ENCODE assay signal across 23 cellular contexts in the genomic region with DNA sequence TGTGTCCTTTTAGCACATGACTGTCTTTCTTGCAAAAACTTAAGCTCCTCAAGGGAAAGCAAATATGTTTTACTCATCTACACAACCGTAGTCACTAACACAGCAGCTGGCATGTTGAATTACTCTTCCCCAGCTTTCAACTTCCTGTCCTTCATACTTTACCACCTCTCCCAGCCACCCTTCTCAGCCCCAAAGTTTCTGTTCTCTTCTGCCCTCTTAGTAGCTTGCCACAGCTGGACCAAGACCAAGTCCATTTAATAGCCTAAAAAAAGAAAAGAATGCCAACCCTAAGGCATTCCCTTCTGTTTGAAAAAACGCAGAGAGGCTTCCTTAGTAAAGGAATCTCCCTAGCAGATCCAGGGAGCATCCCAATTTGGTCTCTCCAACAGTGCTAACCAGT. TPM values are rescaled to one million over a fixed set of nuclear protein-coding genes. Genes with fewer than 3 reads are reported as not detected.
"Had no signal": no experiment of that assay in that cellular context is flagged by ENCODE, and none has a peak within 500 bp of the region (broad histone marks: within the 10 kb centered on the region; RNA-seq: fewer than 3 reads in every experiment).

No MANE protein-coding gene starts in this region.

- H3K4me3 ChIP-seq: adrenal gland, body of pancreas, left ventricle myocardium inferior, upper lobe of left lung had no signal

- H3K27ac Mint-ChIP-seq: activated CD8-positive, alpha-beta memory T cell treated with anti-CD3 and anti-CD28 coated beads, Interleukin-2, amount 10 ng/mL, durations not matched to agents 7 days and 5 days; effector memory CD8-positive, alpha-beta T cell; natural killer cell treated with Interleukin-12 subunit alpha and Interleukin-12 subunit beta and Interleukin-15 and Interleukin-18, amount 100 ng/mL, for 72 hours; progenitor cell of endocrine pancreas had no signal

- H3K4me1 Mint-ChIP-seq: activated CD8-positive, alpha-beta memory T cell treated with anti-CD3 and anti-CD28 coated beads, Interleukin-2, amount 10 ng/mL, durations not matched to agents 7 days and 5 days had no signal

- H3K27me3 ChIP-seq: body of pancreas, upper lobe of left lung had no signal

- H3K27me3 Mint-ChIP-seq: effector memory CD8-positive, alpha-beta T cell; progenitor cell of endocrine pancreas had no signal

- H3K4me1 ChIP-seq: adrenal gland, body of pancreas, left ventricle myocardium inferior, upper lobe of left lung had no signal

- H3K36me3 ChIP-seq: adrenal gland, left ventricle myocardium inferior, upper lobe of left lung had no signal

- ATAC-seq: activated CD8-positive, alpha-beta memory T cell treated with anti-CD3 and anti-CD28 coated beads, Interleukin-2, amount 10 ng/mL, durations not matched to agents 7 days and 5 days; body of pancreas; effector memory CD8-positive, alpha-beta T cell; natural killer cell treated with Interleukin-12 subunit alpha and Interleukin-12 subunit beta and Interleukin-15 and Interleukin-18, amount 100 ng/mL, for 72 hours; right cardiac atrium had no signal

- H3K27ac ChIP-seq: adrenal gland, body of pancreas, left ventricle myocardium inferior, upper lobe of left lung, VCaP had no signal

- FAIRE-seq: small intestine had no signal

- H3K9me3 Mint-ChIP-seq: effector memory CD8-positive, alpha-beta T cell; natural killer cell treated with Interleukin-12 subunit alpha and Interleukin-12 subunit beta and Interleukin-15 and Interleukin-18, amount 100 ng/mL, for 72 hours had no signal

- H3K36me3 Mint-ChIP-seq: activated CD8-positive, alpha-beta memory T cell treated with anti-CD3 and anti-CD28 coated beads, Interleukin-2, amount 10 ng/mL, durations not matched to agents 7 days and 5 days; natural killer cell treated with Interleukin-12 subunit alpha and Interleukin-12 subunit beta and Interleukin-15 and Interleukin-18, amount 100 ng/mL, for 72 hours had no signal

- H3K4me3 Mint-ChIP-seq: activated CD8-positive, alpha-beta memory T cell treated with anti-CD3 and anti-CD28 coated beads, Interleukin-2, amount 10 ng/mL, durations not matched to agents 7 days and 5 days; effector memory CD8-positive, alpha-beta T cell; natural killer cell treated with Interleukin-12 subunit alpha and Interleukin-12 subunit beta and Interleukin-15 and Interleukin-18, amount 100 ng/mL, for 72 hours had no signal

- DNase-seq: activated CD4-positive, alpha-beta T cell treated with anti-CD3 and anti-CD28 coated beads for 1 hour; activated CD4-positive, alpha-beta T cell treated with anti-CD3 and anti-CD28 coated beads, Interleukin-2, amount 50 U/mL, for 48 hours; activated CD8-positive, alpha-beta memory T cell treated with anti-CD3 and anti-CD28 coated beads, Interleukin-2, amount 10 ng/mL, durations not matched to agents 7 days and 5 days; activated naive CD4-positive, alpha-beta T cell treated with anti-CD3 and anti-CD28 coated beads, Interleukin-2, amount 50 U/mL, for 16 hours; activated T-cell treated with anti-CD3 and anti-CD28 coated beads, Interleukin-2, amount 50 U/mL, for 1 hour; adrenal gland; body of pancreas; dermis blood vessel endothelial cell; effector memory CD8-positive, alpha-beta T cell; glutamatergic neuron; hypothalamus; left ventricle myocardium inferior; mesenchymal stem cell; right cardiac atrium; small intestine; stimulated activated CD4-positive, alpha-beta T cell treated with anti-CD3 and anti-CD28 coated beads, Interleukin-4, amount 100 ng/mL, for 4 hours; stimulated activated CD8-positive, alpha-beta memory T cell treated with anti-CD3 and anti-CD28 coated beads, Interleukin-4, amount 100 ng/mL, for 48 hours; stimulated activated naive CD4-positive, alpha-beta T cell treated with Interleukin-2 at 50 U/mL for 16 hours; upper lobe of left lung had no signal

- H3K9me3 ChIP-seq: adrenal gland, body of pancreas, left ventricle myocardium inferior, upper lobe of left lung had no signal

RNA-seq across cellular contexts. Expression of gene SRPX2, which starts 36.8 kb away (rescaled TPM):
- total RNA-seq: activated CD8-positive, alpha-beta memory T cell treated with anti-CD3 and anti-CD28 coated beads, Interleukin-2, amount 10 ng/mL, durations not matched to agents 7 days and 5 days; natural killer cell treated with Interleukin-12 subunit alpha and Interleukin-12 subunit beta and Interleukin-15 and Interleukin-18, amount 100 ng/mL, for 72 hours; T-helper 1 cell treated with Interleukin-12 subunit alpha and Interleukin-12 subunit beta and Interleukin-4 antibody, amounts not matched to agents 30 ng/mL and 1 ng/mL, for 36 hours had no signal

RNA-seq across cellular contexts. Expression of gene TSPAN6, which starts 44.1 kb away (rescaled TPM):
- total RNA-seq: activated CD8-positive, alpha-beta memory T cell treated with anti-CD3 and anti-CD28 coated beads, Interleukin-2, amount 10 ng/mL, durations not matched to agents 7 days and 5 days; natural killer cell treated with Interleukin-12 subunit alpha and Interleukin-12 subunit beta and Interleukin-15 and Interleukin-18, amount 100 ng/mL, for 72 hours; T-helper 1 cell treated with Interleukin-12 subunit alpha and Interleukin-12 subunit beta and Interleukin-4 antibody, amounts not matched to agents 30 ng/mL and 1 ng/mL, for 36 hours had no signal

RNA-seq across cellular contexts. Expression of gene SYTL4, which starts 51.2 kb away (rescaled TPM):
- total RNA-seq: activated CD8-positive, alpha-beta memory T cell treated with anti-CD3 and anti-CD28 coated beads, Interleukin-2, amount 10 ng/mL, durations not matched to agents 7 days and 5 days; T-helper 1 cell treated with Interleukin-12 subunit alpha and Interleukin-12 subunit beta and Interleukin-4 antibody, amounts not matched to agents 30 ng/mL and 1 ng/mL, for 36 hours had no signal
